11 cellular contexts compared by ENCODE assay signal in genomic region chr3:184526158-184526483, GRCh38. TPM values are rescaled to one million over a fixed set of nuclear protein-coding genes. Genes with fewer than 3 reads are reported as not detected.
A peak's percentile ranks its signal among the peaks of the same experiment; 100 is the strongest.
DNase-seq lines count a peak whose midpoint lies in the region; ATAC-seq, FAIRE-seq and TF ChIP-seq lines count a peak whose summit lies in the region.
"Had no signal": no experiment of that assay in that cellular context is flagged by ENCODE, and none has a peak within 500 bp of the region (broad histone marks: within the 10 kb centered on the region; RNA-seq: fewer than 3 reads in every experiment).

No MANE protein-coding gene starts in this region.

- peaks cover 12% of the 10 kb centered on the region for H3K4me1 ChIP-seq in ACC112 (ENCODE audit: control insufficient read depth, insufficient read depth, low read length, unreplicated experiment)

- peak; percentile 3 for TF ChIP-seq CTCF in HFF-Myc (IDR thresholded peaks at IDR 0.05; ENCODE audit: low read depth, low read length, missing control alignments)
- no peak for TF ChIP-seq CTCF in bronchial epithelial cell (IDR thresholded peaks at IDR 0.05; ENCODE audit: insufficient read depth, low read length, severe bottlenecking)

- peak overlapping the region; percentile 45 for H2AFZ ChIP-seq in ACC112 (ENCODE audit: low read length, unreplicated experiment)

- H3K27ac ChIP-seq in ACC112 (ENCODE audit: low read depth, low read length) = no peak overlapping the region
- H3K27ac ChIP-seq: neutrophil had no signal

- H3K4me3 ChIP-seq in ACC112 (ENCODE audit: low read depth, low read length) (peak overlapping the region; percentile 74), HFF-Myc (replicated peaks; ENCODE audit: low read depth, low read length) (peak overlapping the region; percentile 37; the same call in 1 of the 2 replicates), bronchial epithelial cell (ENCODE audit: low read depth, low read length) (peak overlapping the region; percentile 59)

- FAIRE-seq in bronchial epithelial cell (lab: Jason Lieb, UNC) (no peak), RCC 7860 (lab: Jason Lieb, UNC) (no peak)

- no peaks in the 10 kb centered on the region for H3K79me2 ChIP-seq in ACC112 (ENCODE audit: control insufficient read depth, insufficient read depth, low read length, unreplicated experiment)

- no peak for TF ChIP-seq POLR2A in GM18505 (IDR thresholded peaks at IDR 0.05; ENCODE audit: borderline replicate concordance, extremely low read depth, insufficient read depth, insufficient read length)

- DNase-seq in HFF-Myc (ENCODE audit: extremely low read depth, low read depth) (no peak), bronchial epithelial cell (ENCODE audit: low read depth) (no peak), myocyte (ENCODE audit: low read depth) (peak; percentile 20), RCC 7860 (ENCODE audit: low spot score) (no peak), inferior parietal cortex (ENCODE audit: extremely low spot score) (no peak)
- DNase-seq: activated CD4-positive, CD25-positive, alpha-beta regulatory T cell; effector CD4-positive, alpha-beta T cell had no signal

- H3K27me3 ChIP-seq in ACC112 (ENCODE audit: insufficient read depth, low read length) (peaks cover 96% of the 10 kb centered on the region), bronchial epithelial cell (ENCODE audit: control insufficient read depth, insufficient read depth, low read length) (no peaks in the 10 kb centered on the region)

- ATAC-seq in GM18505 (IDR thresholded peaks at IDR 0.05; ENCODE audit: unreplicated experiment) (no peak), HG02588 (IDR thresholded peaks at IDR 0.05; ENCODE audit: unreplicated experiment) (no peak)

- H3K36me3 ChIP-seq in ACC112 (ENCODE audit: insufficient read depth, low read length) = no peaks in the 10 kb centered on the region
- H3K36me3 ChIP-seq in bronchial epithelial cell (ENCODE audit: control insufficient read depth, insufficient read depth, low read length) = no peaks in the 10 kb centered on the region
- H3K36me3 ChIP-seq: neutrophil had no signal

RNA-seq across cellular contexts. Expression of gene EPHB3, which starts 35.5 kb away (rescaled TPM):
- total RNA-seq in bronchial epithelial cell = 9.2 and 16.8 TPM in 2 replicates
- 23.2 and 23.6 TPM in 2 replicates for total RNA-seq in myocyte
- 20.7 TPM for polyA plus RNA-seq in myocyte (2012)
